In the genomic region with DNA sequence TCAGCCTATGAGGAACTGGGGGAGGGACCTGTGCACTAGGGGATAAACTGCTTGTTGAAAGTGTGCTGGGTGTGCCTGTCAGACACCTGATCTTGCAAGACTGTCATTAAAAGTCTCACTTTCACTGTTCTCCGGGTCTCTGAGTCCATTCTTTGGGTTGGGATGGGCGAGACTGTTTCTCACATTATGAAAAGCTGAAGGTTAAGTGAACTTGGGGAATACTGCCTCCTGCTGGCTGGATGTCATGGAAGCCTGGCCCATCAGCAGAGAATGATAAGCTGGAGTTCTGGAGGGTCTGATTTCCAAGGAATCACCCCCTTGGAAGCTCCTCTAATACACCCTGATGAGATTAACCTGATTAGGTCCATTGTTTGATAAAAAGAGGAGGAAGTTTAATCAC, we compare ENCODE assay signal across 9 cellular contexts. TPM values are rescaled to one million over a fixed set of nuclear protein-coding genes. Genes with fewer than 3 reads are reported as not detected.
DNase-seq lines count a peak whose midpoint lies in the region; ATAC-seq and TF ChIP-seq lines count a peak whose summit lies in the region.
"Had no signal": no experiment of that assay in that cellular context is flagged by ENCODE, and none has a peak within 500 bp of the region (broad histone marks: within the 10 kb centered on the region; RNA-seq: fewer than 3 reads in every experiment).

No MANE protein-coding gene starts in this region.

- no peak for TF ChIP-seq POLR2A in prostate gland (IDR thresholded peaks at IDR 0.05)

- H3K27me3 Mint-ChIP-seq in WTC11 (ENCODE audit: low read depth): peaks cover 100% of the 10 kb centered on the region
- peaks cover 14% of the 10 kb centered on the region for H3K27me3 Mint-ChIP-seq in osteocyte (ENCODE audit: unreplicated experiment)

- H3K36me3 ChIP-seq in prostate gland: no peaks in the 10 kb centered on the region

- POLR2A ChIA-PET in WTC11 (lab: Charles Lee): no interaction called here

- no peak overlapping the region for H3K4me3 ChIP-seq in prostate gland

- no peak overlapping the region for H3K4me3 Mint-ChIP-seq in WTC11
- H3K4me3 Mint-ChIP-seq in osteocyte (ENCODE audit: unreplicated experiment): no peak overlapping the region

- no peaks in the 10 kb centered on the region for H3K4me1 ChIP-seq in prostate gland (replicated peaks)

- WGBS in prostate gland: 10% methylated on average over 2 of the region's 2 CpGs

- no peaks in the 10 kb centered on the region for H3K9me3 ChIP-seq in prostate gland

- no peaks in the 10 kb centered on the region for H3K4me1 Mint-ChIP-seq in WTC11
- no peaks in the 10 kb centered on the region for H3K4me1 Mint-ChIP-seq in osteocyte (ENCODE audit: unreplicated experiment)

- ATAC-seq in WTC11: no peak
- ATAC-seq in omental fat pad (ENCODE audit: low FRiP score): no peak

- H3K27ac Mint-ChIP-seq in WTC11 (no peak overlapping the region), osteocyte (ENCODE audit: unreplicated experiment) (no peak overlapping the region)

- DNase-seq in NCI-H345 (lab: John Stamatoyannopoulos, UW) (peak; percentile 0), NCI-H345 treated with DMSO at 0.1 percent for 48 hours (lab: John Stamatoyannopoulos, UW; ENCODE audit: unreplicated experiment) (no peak), WTC11 (ENCODE audit: low spot score) (peak; percentile 57), dermis blood vessel endothelial cell (peak; percentile 70), osteocyte (ENCODE audit: extremely low spot score, unreplicated experiment) (no peak), prostate gland (ENCODE audit: low spot score) (no peak), SIG-M5 (lab: John Stamatoyannopoulos, UW) (no peak), omental fat pad (ENCODE audit: low spot score) (no peak)

- H3K27me3 ChIP-seq in prostate gland (replicated peaks; ENCODE audit: insufficient read depth): peaks cover 3% of the 10 kb centered on the region

- peak; percentile 44 for TF ChIP-seq CTCF in WTC11 (IDR thresholded peaks at IDR 0.05)
- peak; percentile 27 for TF ChIP-seq CTCF in osteocyte (IDR thresholded peaks at IDR 0.05)
- peak in 1 of 4 experiments; percentile 18 for TF ChIP-seq CTCF in prostate gland (IDR thresholded peaks at IDR 0.05)
- no peak for TF ChIP-seq CTCF in omental fat pad (IDR thresholded peaks at IDR 0.05)

- H3K27ac ChIP-seq in prostate gland: no peak overlapping the region

- H3K36me3 Mint-ChIP-seq in WTC11 (no peaks in the 10 kb centered on the region), osteocyte (ENCODE audit: unreplicated experiment) (no peaks in the 10 kb centered on the region)

- no peaks in the 10 kb centered on the region for H3K9me3 Mint-ChIP-seq in WTC11
- no peaks in the 10 kb centered on the region for H3K9me3 Mint-ChIP-seq in osteocyte (ENCODE audit: unreplicated experiment)

- intact Hi-C loops in prostate gland (cut with DNase I): no loop called here

- CTCF ChIA-PET in WTC11 (lab: Charles Lee): interaction anchor here (0.5 to 3.3 kb wide), 34 partner anchors 9 to 264 kb away, joined by 3 to 28 read pairs (median 5); a partner anchor contains a TSS

TF ChIP-seq in WTC11, 78 proteins besides CTCF, POLR2A, EP300 and RAD21:
- TF ChIP-seq ZNF416 (CRISPR knock-in tag; IDR thresholded peaks at IDR 0.05): no peak
- TF ChIP-seq, protein P1, sequence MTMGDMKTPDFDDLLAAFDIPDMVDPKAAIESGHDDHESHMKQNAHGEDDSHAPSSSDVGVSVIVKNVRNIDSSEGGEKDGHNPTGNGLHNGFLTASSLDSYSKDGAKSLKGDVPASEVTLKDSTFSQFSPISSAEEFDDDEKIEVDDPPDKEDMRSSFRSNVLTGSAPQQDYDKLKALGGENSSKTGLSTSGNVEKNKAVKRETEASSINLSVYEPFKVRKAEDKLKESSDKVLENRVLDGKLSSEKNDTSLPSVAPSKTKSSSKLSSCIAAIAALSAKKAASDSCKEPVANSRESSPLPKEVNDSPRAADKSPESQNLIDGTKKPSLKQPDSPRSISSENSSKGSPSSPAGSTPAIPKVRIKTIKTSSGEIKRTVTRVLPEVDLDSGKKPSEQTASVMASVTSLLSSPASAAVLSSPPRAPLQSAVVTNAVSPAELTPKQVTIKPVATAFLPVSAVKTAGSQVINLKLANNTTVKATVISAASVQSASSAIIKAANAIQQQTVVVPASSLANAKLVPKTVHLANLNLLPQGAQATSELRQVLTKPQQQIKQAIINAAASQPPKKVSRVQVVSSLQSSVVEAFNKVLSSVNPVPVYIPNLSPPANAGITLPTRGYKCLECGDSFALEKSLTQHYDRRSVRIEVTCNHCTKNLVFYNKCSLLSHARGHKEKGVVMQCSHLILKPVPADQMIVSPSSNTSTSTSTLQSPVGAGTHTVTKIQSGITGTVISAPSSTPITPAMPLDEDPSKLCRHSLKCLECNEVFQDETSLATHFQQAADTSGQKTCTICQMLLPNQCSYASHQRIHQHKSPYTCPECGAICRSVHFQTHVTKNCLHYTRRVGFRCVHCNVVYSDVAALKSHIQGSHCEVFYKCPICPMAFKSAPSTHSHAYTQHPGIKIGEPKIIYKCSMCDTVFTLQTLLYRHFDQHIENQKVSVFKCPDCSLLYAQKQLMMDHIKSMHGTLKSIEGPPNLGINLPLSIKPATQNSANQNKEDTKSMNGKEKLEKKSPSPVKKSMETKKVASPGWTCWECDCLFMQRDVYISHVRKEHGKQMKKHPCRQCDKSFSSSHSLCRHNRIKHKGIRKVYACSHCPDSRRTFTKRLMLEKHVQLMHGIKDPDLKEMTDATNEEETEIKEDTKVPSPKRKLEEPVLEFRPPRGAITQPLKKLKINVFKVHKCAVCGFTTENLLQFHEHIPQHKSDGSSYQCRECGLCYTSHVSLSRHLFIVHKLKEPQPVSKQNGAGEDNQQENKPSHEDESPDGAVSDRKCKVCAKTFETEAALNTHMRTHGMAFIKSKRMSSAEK (CRISPR knock-in tag; IDR thresholded peaks at IDR 0.05; ENCODE audit: borderline replicate concordance): no peak

RNA-seq across cellular contexts. Expression of a gene that starts 9.0 kb away (rescaled TPM):
- total RNA-seq in WTC11 (2021): not detected in 3 replicates
- total RNA-seq in dermis blood vessel endothelial cell: not detected in 2 replicates
- total RNA-seq in osteocyte: not detected in 2 replicates
- total RNA-seq in prostate gland: not detected
- not detected for total RNA-seq in omental fat pad
- total RNA-seq: temporal lobe had no signal

Comparison
In these comparisons a context has a peak if more than half of its experiments do, and no peak if none do; other contexts are left out.
1. DNase-seq: peak in NCI-H345 (single experiment), WTC11 (single experiment) and dermis blood vessel endothelial cell (single experiment); none in NCI-H345 treated with DMSO at 0.1 percent for 48 hours (single experiment), osteocyte (single experiment), prostate gland (single experiment), SIG-M5 (single experiment) and omental fat pad (single experiment).
2. CTCF ChIP-seq: peak in WTC11 (single experiment) and osteocyte (single experiment); none in omental fat pad (0 of 3).